27 cellular contexts compared by ENCODE assay signal in genomic region chr1:3175486-3175885, GRCh38.
DNase-seq lines count a peak whose midpoint lies in the region; ATAC-seq, FAIRE-seq and TF ChIP-seq lines count a peak whose summit lies in the region.
"Had no signal": no experiment of that assay in that cellular context is flagged by ENCODE, and none has a peak within 500 bp of the region (broad histone marks: within the 10 kb centered on the region; RNA-seq: fewer than 3 reads in every experiment).

No MANE protein-coding gene starts in this region.

- no peak overlapping the region for H2AFZ ChIP-seq in H1 (ENCODE audit: low read length)
- H2AFZ ChIP-seq: hepatocyte, parathyroid adenoma had no signal

- no peak for ATAC-seq in left cardiac atrium
- ATAC-seq in pancreas, result no peak
- no peak for ATAC-seq in upper lobe of left lung (ENCODE audit: low FRiP score in 2 of 2)
- no peak for ATAC-seq in GM19467 (IDR thresholded peaks at IDR 0.05; ENCODE audit: unreplicated experiment)
- ATAC-seq in GM18502 (IDR thresholded peaks at IDR 0.05; ENCODE audit: poor library complexity, unreplicated experiment), result no peak
- ATAC-seq: activated CD8-positive, alpha-beta T cell treated with anti-CD3 and anti-CD28 coated beads, Interleukin-2, amount 10 ng/mL, durations not matched to agents 7 days and 5 days; esophagus mucosa; foreskin keratinocyte; stimulated activated naive CD8-positive, alpha-beta T cell treated with anti-CD3 and anti-CD28 coated beads, Interleukin-15, amount 100 ng/mL, for 72 hours had no signal

- no peak overlapping the region for H3K9ac ChIP-seq in H1 (replicated peaks in 1 of 4; ENCODE audit: extremely low read depth in 1 of 4, low read depth in 3 of 4, low read length in 3 of 4)
- H3K9ac ChIP-seq: parathyroid adenoma had no signal

- no peak overlapping the region for H4K91ac ChIP-seq in H1 (replicated peaks; ENCODE audit: insufficient read length, low read length)

- DNase-seq in cardiac muscle cell (ENCODE audit: low read depth in 1 of 2, low spot score in 1 of 2) (no peak), left cardiac atrium (no peak), H1 (ENCODE audit: low read depth in 1 of 2, low spot score in 2 of 2) (no peak), pancreas (peak in 1 of 6 donors; percentile 35), upper lobe of left lung (peak in 1 of 2 donors; percentile 33), NCI-H1048 (lab: John Stamatoyannopoulos, UW) (no peak)
- DNase-seq: activated CD8-positive, alpha-beta T cell treated with anti-CD3 and anti-CD28 coated beads, Interleukin-2, amount 10 ng/mL, durations not matched to agents 7 days and 5 days; activated naive CD4-positive, alpha-beta T cell treated with anti-CD3 and anti-CD28 coated beads, Interleukin-2, amount 50 U/mL, for 16 hours; amniotic stem cell; Caco-2; endodermal cell; foreskin keratinocyte; Kasumi-1; NCI-H1436 treated with DMSO at 0.1 percent for 48 hours; NCI-H2081 treated with DMSO at 0.1 percent for 48 hours; SIG-M5; stimulated activated CD4-positive, alpha-beta T cell treated with anti-CD3 and anti-CD28 coated beads, Interleukin-2, amount 100 ng/mL, for 24 hours; stimulated activated CD8-positive, alpha-beta memory T cell treated with anti-CD3 and anti-CD28 coated beads, Interleukin-4, amount 100 ng/mL, for 48 hours; stimulated activated naive CD8-positive, alpha-beta T cell treated with anti-CD3 and anti-CD28 coated beads, Interleukin-15, amount 100 ng/mL, for 72 hours had no signal

- no peak overlapping the region for H4K5ac ChIP-seq in H1 (ENCODE audit: insufficient read length, low read depth, low read length)

- H3K79me2 ChIP-seq in H1 (ENCODE audit: control insufficient read depth in 1 of 2, insufficient read depth in 2 of 2, low read length in 2 of 2), result no peaks in the 10 kb centered on the region
- H3K79me2 ChIP-seq: hepatocyte, parathyroid adenoma had no signal

- TF ChIP-seq RAD21 in H1 (IDR thresholded peaks at IDR 0.05 in 1 of 2, conservative IDR thresholded peaks at IDR 0.05 in 1 of 2; ENCODE audit: low read depth in 2 of 2, low read length in 2 of 2), result no peak

- no peak overlapping the region for H3K18ac ChIP-seq in H1 (ENCODE audit: extremely low read depth, low read length)

- no peak overlapping the region for H2BK12ac ChIP-seq in H1 (ENCODE audit: low read depth, low read length)

- no peak overlapping the region for H2BK120ac ChIP-seq in H1 (replicated peaks; ENCODE audit: low read depth, low read length)

- H3K27ac ChIP-seq in cardiac muscle cell (peak overlapping the region; percentile 95), H1 (ENCODE audit: low read depth, low read length) (no peak overlapping the region), pancreas (peak overlapping the region in 3 of 4 donors; percentile 42 to 93 (median 76)), upper lobe of left lung (peak overlapping the region; percentile 36 to 64 (median 64))
- H3K27ac ChIP-seq: 22Rv1, foreskin keratinocyte, hepatocyte, parathyroid adenoma had no signal

- H3K4me1 ChIP-seq in cardiac muscle cell (ENCODE audit: low read depth) (peaks cover 49% of the 10 kb centered on the region), H1 (replicated peaks in 1 of 4; ENCODE audit: control insufficient read depth in 3 of 4, insufficient read depth in 4 of 4, low read length in 3 of 4) (peaks cover 0 to 6% (median 2%) of the 10 kb centered on the region in 4 experiments; a peak in 3 of 7 replicates), pancreas (peaks cover 38 to 52% (median 46%) of the 10 kb centered on the region in 3 donors), upper lobe of left lung (peaks cover 33 to 40% (median 34%) of the 10 kb centered on the region in 4 donors)
- H3K4me1 ChIP-seq: foreskin keratinocyte had no signal

- H3K79me1 ChIP-seq in H1 (ENCODE audit: low read depth, low read length), result no peaks in the 10 kb centered on the region

- TF ChIP-seq POLR2A in H1 (IDR thresholded peaks at IDR 0.05; ENCODE audit: control extremely low read depth in 1 of 2, low read depth in 2 of 2, low read length in 2 of 2) (no peak), upper lobe of left lung (IDR thresholded peaks at IDR 0.05) (no peak)

- intact Hi-C loops in left cardiac atrium (cut with DNase I), result no loop called here
- intact Hi-C loops in pancreas (cut with DNase I), result no loop called here

- H3K23ac ChIP-seq in H1 (ENCODE audit: insufficient read length), result no peak overlapping the region

- CTCF ChIA-PET in H1 (lab: Charles Lee; ENCODE audit: partially characterized antibody), result no interaction called here

- H3K4me3 ChIP-seq in cardiac muscle cell (no peak overlapping the region), H1 (ENCODE audit: extremely low read depth in 1 of 4, insufficient read depth in 2 of 4, low read depth in 3 of 4, low read length in 4 of 4) (no peak overlapping the region), pancreas (no peak overlapping the region), upper lobe of left lung (no peak overlapping the region)
- H3K4me3 ChIP-seq: hepatocyte had no signal

- H3K14ac ChIP-seq in H1 (ENCODE audit: insufficient read length), result no peak overlapping the region

- peak overlapping the region; percentile 64 for H3K56ac ChIP-seq in H1 (replicated peaks; ENCODE audit: insufficient read length, low read depth, low read length)

- POLR2A ChIA-PET in H1 (lab: Charles Lee; ENCODE audit: partially characterized antibody), result no interaction called here

- FAIRE-seq in H1 (lab: Jason Lieb, UNC) (no peak), pancreas (lab: Jason Lieb, UNC) (no peak)
- FAIRE-seq: bronchial epithelial cell, G401.6 had no signal

- H3K4me2 ChIP-seq in H1 (ENCODE audit: insufficient read depth in 1 of 2, low read depth in 2 of 2, low read length in 2 of 2), result no peak overlapping the region
- H3K4me2 ChIP-seq: hepatocyte had no signal

- H3K9me3 ChIP-seq in cardiac muscle cell (ENCODE audit: low read depth) (no peaks in the 10 kb centered on the region), H1 (ENCODE audit: insufficient read depth in 2 of 2, low read depth in 1 of 2, low read length in 1 of 2) (peaks cover 0 to under 1% of the 10 kb centered on the region in 2 experiments; a peak in 1 of 4 replicates), pancreas (no peaks in the 10 kb centered on the region), upper lobe of left lung (no peaks in the 10 kb centered on the region)
- H3K9me3 ChIP-seq: Caco-2 had no signal

- no peak overlapping the region for H3K4ac ChIP-seq in H1 (replicated peaks; ENCODE audit: insufficient read length, low read depth, low read length)

- H3K36me3 ChIP-seq in cardiac muscle cell (no peaks in the 10 kb centered on the region), H1 (ENCODE audit: control insufficient read depth in 2 of 4, insufficient read depth in 4 of 4, low read length in 3 of 4) (no peaks in the 10 kb centered on the region), pancreas (no peaks in the 10 kb centered on the region), upper lobe of left lung (no peaks in the 10 kb centered on the region)

- TF ChIP-seq CTCF in cardiac muscle cell (IDR thresholded peaks at IDR 0.05; ENCODE audit: low read depth, low read length) (no peak), H1 (IDR thresholded peaks at IDR 0.05; ENCODE audit: control extremely low read depth in 1 of 3, insufficient read depth in 1 of 3, low read depth in 1 of 3, low read length in 3 of 3) (no peak), pancreas (IDR thresholded peaks at IDR 0.05) (no peak), upper lobe of left lung (IDR thresholded peaks at IDR 0.05) (no peak)

- no peak overlapping the region for H2AK5ac ChIP-seq in H1 (ENCODE audit: low read depth, low read length)

- 87% methylated on average over 7 of the region's 8 CpGs; no CpG with 5 or more reads in 1 of the 2 experiments for WGBS in H1 (ENCODE audit: extremely low coverage in 1 of 2, insufficient coverage in 1 of 2, insufficient read length in 1 of 2, insufficient replicate concordance in 2 of 2, low coverage in 1 of 2, low lambda C conversion rate in 2 of 2, missing lambda C conversion rate in 1 of 2), 2 experiments
- 87 to 95% methylated on average over 8 of the region's 8 CpGs for WGBS in pancreas, 2 donors
- 87% methylated on average over 8 of the region's 8 CpGs; no CpG with 5 or more reads in 1 of the 2 donors for WGBS in upper lobe of left lung, 2 donors

- H3K27me3 ChIP-seq in cardiac muscle cell (no peaks in the 10 kb centered on the region), H1 (replicated peaks in 1 of 4; ENCODE audit: control insufficient read depth in 3 of 4, extremely low read depth in 1 of 4, insufficient read depth in 3 of 4, low read length in 3 of 4) (0 out of 7 replicates have a peak, but pooled peaks cover 0 to 2% (median 0%) of the 10 kb centered on the region in 4 experiments), pancreas (no peaks in the 10 kb centered on the region), upper lobe of left lung (no peaks in the 10 kb centered on the region)
- H3K27me3 ChIP-seq: foreskin keratinocyte, hepatocyte had no signal

- H2BK15ac ChIP-seq in H1 (ENCODE audit: low read length), result no peak overlapping the region

- H3K23me2 ChIP-seq in H1 (ENCODE audit: low read depth, low read length), result peaks cover 14% of the 10 kb centered on the region; the same call in 1 of the 2 replicates

- TF ChIP-seq EP300 in H1 (IDR thresholded peaks at IDR 0.05; ENCODE audit: borderline replicate concordance in 1 of 2, low read depth in 2 of 2, low read length in 2 of 2) (no peak), upper lobe of left lung (IDR thresholded peaks at IDR 0.05) (no peak)

- H2BK5ac ChIP-seq in H1 (ENCODE audit: low read depth, low read length), result no peak overlapping the region

- no peak overlapping the region for H4K8ac ChIP-seq in H1 (ENCODE audit: extremely low read depth, insufficient read depth, low read length)

- H4K20me1 ChIP-seq in H1 (replicated peaks in 1 of 2; ENCODE audit: control insufficient read depth in 1 of 2, insufficient read depth in 2 of 2, low read length in 2 of 2), result peaks cover 0 to 6% of the 10 kb centered on the region in 2 experiments

- no peak overlapping the region for H2BK20ac ChIP-seq in H1 (ENCODE audit: low read length)

TF ChIP-seq in H1, 55 proteins besides CTCF, POLR2A, EP300 and RAD21 (continues in another document):
- TF ChIP-seq MAFK (IDR thresholded peaks at IDR 0.05; ENCODE audit: low read depth, low read length) (no peak), TBP (IDR thresholded peaks at IDR 0.05; ENCODE audit: low read depth, low read length) (no peak), CHD2 (IDR thresholded peaks at IDR 0.05; ENCODE audit: low read length) (no peak), KDM4A (IDR thresholded peaks at IDR 0.05; ENCODE audit: low read depth, low read length, severe bottlenecking) (no peak), SUZ12 (IDR thresholded peaks at IDR 0.05; ENCODE audit: low read length) (no peak), SP2 (IDR thresholded peaks at IDR 0.05; ENCODE audit: low read length) (no peak), SIX5 (IDR thresholded peaks at IDR 0.05; ENCODE audit: low read depth, low read length) (no peak), YY1 (IDR thresholded peaks at IDR 0.05; ENCODE audit: low read depth, low read length) (no peak)
